ENCODE assay signal across 25 cellular contexts in the genomic region with DNA sequence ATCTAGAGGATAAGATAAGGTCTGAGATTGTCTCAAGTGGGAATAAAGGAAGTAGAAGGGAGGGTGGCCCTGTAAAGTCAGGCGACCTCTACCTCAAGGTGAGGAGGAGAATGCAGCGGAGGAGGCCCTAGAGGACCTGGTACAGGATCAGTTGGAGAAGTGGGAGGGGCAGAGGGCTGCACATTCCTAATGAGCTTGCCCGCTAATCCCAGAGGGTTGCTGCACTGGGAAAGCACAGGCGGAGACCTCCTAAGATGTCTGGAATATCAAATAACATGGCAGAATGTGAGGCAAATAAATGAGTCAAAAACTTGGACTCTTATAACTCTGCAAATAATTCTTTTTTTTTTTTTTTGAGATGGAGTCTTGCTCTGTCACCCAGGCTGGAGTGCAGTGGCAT. TPM values are rescaled to one million over a fixed set of nuclear protein-coding genes. Genes with fewer than 3 reads are reported as not detected.
DNase-seq lines count a peak whose midpoint lies in the region; ATAC-seq and TF ChIP-seq lines count a peak whose summit lies in the region.
"Had no signal": no experiment of that assay in that cellular context is flagged by ENCODE, and none has a peak within 500 bp of the region (broad histone marks: within the 10 kb centered on the region; RNA-seq: fewer than 3 reads in every experiment).

No MANE protein-coding gene starts in this region.

- H3K27me3 Mint-ChIP-seq in HFFc6 (ENCODE audit: insufficient read depth) (peaks cover 5% of the 10 kb centered on the region), nephron progenitor cell (ENCODE audit: low read depth, poor library complexity) (peaks cover 26% of the 10 kb centered on the region)

- H3K4me3 Mint-ChIP-seq in HFFc6 (no peak overlapping the region), nephron progenitor cell (no peak overlapping the region)
- H3K4me3 Mint-ChIP-seq: B cell; CD4-positive, CD25-positive, alpha-beta regulatory T cell; T-helper 1 cell treated with Interleukin-12 subunit alpha and Interleukin-12 subunit beta and Interleukin-4 antibody, amounts not matched to agents 30 μg/mL and 1 μg/mL, for 36 hours had no signal

- H3K36me3 ChIP-seq in BLaER1 (no peaks in the 10 kb centered on the region), WERI-Rb-1 (no peaks in the 10 kb centered on the region)
- H3K36me3 ChIP-seq: SJSA1 had no signal

- H3K4me2 ChIP-seq in BLaER1, result peak overlapping the region; percentile 97

- peaks cover 36% of the 10 kb centered on the region for H3K4me1 Mint-ChIP-seq in HFFc6 (ENCODE audit: low read depth)
- peaks cover 72% of the 10 kb centered on the region for H3K4me1 Mint-ChIP-seq in nephron progenitor cell

- WGBS in lower leg skin, 2 donors, result 87 to 92% methylated on average over 4 of the region's 4 CpGs

- H3K4me3 ChIP-seq in BLaER1 (no peak overlapping the region), WERI-Rb-1 (ENCODE audit: low read depth, low read length) (no peak overlapping the region), lower leg skin (ENCODE audit: low read depth, poor library complexity, severe bottlenecking) (no peak overlapping the region)
- H3K4me3 ChIP-seq: GM12878, GM23248, SJSA1 had no signal

- H3K9me3 Mint-ChIP-seq in HFFc6 (no peaks in the 10 kb centered on the region), nephron progenitor cell (no peaks in the 10 kb centered on the region)
- H3K9me3 Mint-ChIP-seq: CD4-positive, CD25-positive, alpha-beta regulatory T cell; T-helper 1 cell treated with Interleukin-12 subunit alpha and Interleukin-12 subunit beta and Interleukin-4 antibody, amounts not matched to agents 30 μg/mL and 1 μg/mL, for 36 hours had no signal

- H4K20me1 ChIP-seq in BLaER1, result no peaks in the 10 kb centered on the region

- ATAC-seq in GM21737 (IDR thresholded peaks at IDR 0.05; ENCODE audit: unreplicated experiment), result no peak
- no peak for ATAC-seq in SK-N-SH treated with all-trans-retinoic acid at 6 μM for 48 hours
- no peak for ATAC-seq in GM21723 (IDR thresholded peaks at IDR 0.05; ENCODE audit: unreplicated experiment)
- ATAC-seq: GM12878 had no signal

- DNase-seq in HFFc6 (no peak), WERI-Rb-1 (peak; percentile 80), nephron progenitor cell (peak; percentile 30), lower leg skin (ENCODE audit: low spot score in 2 of 2) (no peak)
- DNase-seq: CD4-positive, CD25-positive, alpha-beta regulatory T cell; COR-L47; DMS79 treated with DMSO at 0.1 percent for 48 hours; HCEC 1CT; Karpas-422; MV-4-11; NCI-H1105 treated with DMSO at 0.1 percent for 48 hours; NCI-H2081; NCI-H2227 treated with DMSO at 0.1 percent for 48 hours; NCI-H510A; NCI-H774; OCI-M1 had no signal

- H3K36me3 Mint-ChIP-seq in HFFc6 (ENCODE audit: low read depth) (no peaks in the 10 kb centered on the region), nephron progenitor cell (ENCODE audit: low read depth) (no peaks in the 10 kb centered on the region)
- H3K36me3 Mint-ChIP-seq: CD4-positive, CD25-positive, alpha-beta regulatory T cell had no signal

- no peak for TF ChIP-seq POLR2A in lower leg skin (IDR thresholded peaks at IDR 0.05)

- H3K27ac Mint-ChIP-seq in HFFc6 (peak overlapping the region; percentile 20; the same call in 1 of the 2 replicates), nephron progenitor cell (no peak overlapping the region)
- H3K27ac Mint-ChIP-seq: B cell; CD4-positive, CD25-positive, alpha-beta regulatory T cell; T-helper 1 cell treated with Interleukin-12 subunit alpha and Interleukin-12 subunit beta and Interleukin-4 antibody, amounts not matched to agents 30 μg/mL and 1 μg/mL, for 36 hours had no signal

- H3K27ac ChIP-seq in BLaER1 (no peak overlapping the region), WERI-Rb-1 (no peak overlapping the region)
- H3K27ac ChIP-seq: GM23248 had no signal

- intact Hi-C loops in lower leg skin (cut with DNase I; ENCODE audit: low total_unique reads), result no loop called here

- H3K9me3 ChIP-seq in BLaER1 (no peaks in the 10 kb centered on the region), WERI-Rb-1 (ENCODE audit: severe bottlenecking) (no peaks in the 10 kb centered on the region)
- H3K9me3 ChIP-seq: SJSA1 had no signal

- no peak overlapping the region for H3K9ac ChIP-seq in BLaER1
- H3K9ac ChIP-seq: GM23248 had no signal

- H3K4me1 ChIP-seq in BLaER1, result peaks cover 92% of the 10 kb centered on the region

- no peaks in the 10 kb centered on the region for H3K27me3 ChIP-seq in BLaER1
- no peaks in the 10 kb centered on the region for H3K27me3 ChIP-seq in WERI-Rb-1 (ENCODE audit: insufficient read depth, low read depth, severe bottlenecking)
- H3K27me3 ChIP-seq: SJSA1 had no signal

- TF ChIP-seq CTCF in HFFc6 (IDR thresholded peaks at IDR 0.05) (no peak), WERI-Rb-1 (IDR thresholded peaks at IDR 0.05; ENCODE audit: low read depth, low read length) (no peak), nephron progenitor cell (IDR thresholded peaks at IDR 0.05) (no peak), lower leg skin (IDR thresholded peaks at IDR 0.05) (no peak)

TF ChIP-seq in SK-N-SH treated with all-trans-retinoic acid at 6 μM for 48 hours, 23 proteins besides CTCF, POLR2A, EP300 and RAD21:
- TF ChIP-seq SNAI2 (CRISPR knock-in tag; IDR thresholded peaks at IDR 0.05), result no peak
- TF ChIP-seq BACH2 (CRISPR knock-in tag; IDR thresholded peaks at IDR 0.05; ENCODE audit: borderline replicate concordance), result no peak
- no peak for TF ChIP-seq PPARA (CRISPR knock-in tag; IDR thresholded peaks at IDR 0.05; ENCODE audit: borderline replicate concordance)
- no peak for TF ChIP-seq ZNF565 (CRISPR knock-in tag; conservative IDR thresholded peaks at IDR 0.05; ENCODE audit: low read depth)
- no peak for TF ChIP-seq RARB (CRISPR knock-in tag; IDR thresholded peaks at IDR 0.05)
- TF ChIP-seq ZFP30 (CRISPR knock-in tag; IDR thresholded peaks at IDR 0.05), result no peak
- no peak for TF ChIP-seq TOX (CRISPR knock-in tag; IDR thresholded peaks at IDR 0.05; ENCODE audit: borderline replicate concordance)
- no peak for TF ChIP-seq ARNTL (CRISPR knock-in tag; IDR thresholded peaks at IDR 0.05; ENCODE audit: borderline replicate concordance, low read depth)
- TF ChIP-seq ISL1 (CRISPR knock-in tag; IDR thresholded peaks at IDR 0.05), result no peak
- TF ChIP-seq, protein P1, sequence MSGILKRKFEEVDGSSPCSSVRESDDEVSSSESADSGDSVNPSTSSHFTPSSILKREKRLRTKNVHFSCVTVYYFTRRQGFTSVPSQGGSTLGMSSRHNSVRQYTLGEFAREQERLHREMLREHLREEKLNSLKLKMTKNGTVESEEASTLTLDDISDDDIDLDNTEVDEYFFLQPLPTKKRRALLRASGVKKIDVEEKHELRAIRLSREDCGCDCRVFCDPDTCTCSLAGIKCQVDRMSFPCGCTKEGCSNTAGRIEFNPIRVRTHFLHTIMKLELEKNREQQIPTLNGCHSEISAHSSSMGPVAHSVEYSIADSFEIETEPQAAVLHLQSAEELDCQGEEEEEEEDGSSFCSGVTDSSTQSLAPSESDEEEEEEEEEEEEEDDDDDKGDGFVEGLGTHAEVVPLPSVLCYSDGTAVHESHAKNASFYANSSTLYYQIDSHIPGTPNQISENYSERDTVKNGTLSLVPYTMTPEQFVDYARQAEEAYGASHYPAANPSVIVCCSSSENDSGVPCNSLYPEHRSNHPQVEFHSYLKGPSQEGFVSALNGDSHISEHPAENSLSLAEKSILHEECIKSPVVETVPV (CRISPR knock-in tag; IDR thresholded peaks at IDR 0.05), result no peak
- TF ChIP-seq ESRRG (CRISPR knock-in tag; IDR thresholded peaks at IDR 0.05), result no peak
- TF ChIP-seq TCF4 (CRISPR knock-in tag; IDR thresholded peaks at IDR 0.05; ENCODE audit: borderline replicate concordance), result no peak
- TF ChIP-seq ZNF70 (CRISPR knock-in tag; IDR thresholded peaks at IDR 0.05), result no peak
- TF ChIP-seq ZC3H10 (CRISPR knock-in tag; IDR thresholded peaks at IDR 0.05), result no peak

RNA-seq across cellular contexts. Expression of a gene that starts 30.2 kb away (rescaled TPM):
- total RNA-seq in HFFc6 (2021; fragmentation: NEBNext Ultra II Directional; extraction: Animal tissue kit (Norgen Biotek cat#: 25700)), result 10 to 100 TPM; 26.8 to 34.8 (median 33.0) TPM
- 10 to 100 TPM; 31.4 to 67.7 (median 55.1) TPM for total RNA-seq in lower leg skin

Comparison
In these comparisons a context has a peak if more than half of its experiments do, and no peak if none do; other contexts are left out.
1. DNase-seq: peak in WERI-Rb-1 (single experiment) and nephron progenitor cell (single experiment); none in HFFc6 (single experiment) and lower leg skin (0 of 2).